ENCODE assay signal across 23 cellular contexts in genomic region chr7:16034353-16034752, GRCh38.
A peak's percentile ranks its signal among the peaks of the same experiment; 100 is the strongest.
DNase-seq lines count a peak whose midpoint lies in the region; ATAC-seq and TF ChIP-seq lines count a peak whose summit lies in the region.
"Had no signal": no experiment of that assay in that cellular context is flagged by ENCODE, and none has a peak within 500 bp of the region (broad histone marks: within the 10 kb centered on the region; RNA-seq: fewer than 3 reads in every experiment).

No MANE protein-coding gene starts in this region.

- no peaks in the 10 kb centered on the region for H3K4me1 ChIP-seq in testis
- H3K4me1 ChIP-seq: left lung, psoas muscle, spleen, suprapubic skin, vagina had no signal

- intact Hi-C loops in testis (cut with DNase I; ENCODE audit: low total_unique reads): no loop called here

- ATAC-seq in HG03457 (IDR thresholded peaks at IDR 0.05; ENCODE audit: unreplicated experiment): no peak
- ATAC-seq: activated CD8-positive, alpha-beta T cell treated with anti-CD3 and anti-CD28 coated beads, Interleukin-2, amount 10 ng/mL, durations not matched to agents 7 days and 5 days; left lung; psoas muscle had no signal

- TF ChIP-seq CTCF in testis (IDR thresholded peaks at IDR 0.05): no peak

- TF ChIP-seq POLR2A in testis (IDR thresholded peaks at IDR 0.05): no peak

- no peaks in the 10 kb centered on the region for H3K36me3 ChIP-seq in testis (ENCODE audit: low read depth, missing control alignments)
- H3K36me3 ChIP-seq: left lung, spleen, suprapubic skin, vagina had no signal

- no peaks in the 10 kb centered on the region for H3K9me3 ChIP-seq in testis
- H3K9me3 ChIP-seq: left lung, psoas muscle, spleen, suprapubic skin, vagina had no signal

- DNase-seq in EL (peak; percentile 66), LHCN-M2 (ENCODE audit: low read depth) (peak; percentile 85), dermis blood vessel endothelial cell (peak; percentile 2), iris pigment epithelial cell (ENCODE audit: low read depth) (peak; percentile 22), islet precursor cell (no peak), DMS53 treated with DMSO at 0.1 percent for 48 hours (lab: John Stamatoyannopoulos, UW; ENCODE audit: unreplicated experiment) (no peak), testis (no peak)
- DNase-seq: activated CD4-positive, CD25-positive, alpha-beta regulatory T cell; activated CD8-positive, alpha-beta T cell treated with anti-CD3 and anti-CD28 coated beads, Interleukin-2, amount 10 ng/mL, durations not matched to agents 7 days and 5 days; activated naive CD4-positive, alpha-beta T cell treated with anti-CD3 and anti-CD28 coated beads, Interleukin-2, amount 50 U/mL, for 16 hours; activated T-cell treated with anti-CD3 and anti-CD28 coated beads, Interleukin-2, amount 50 U/mL, for 48 hours; CD8-positive, alpha-beta memory T cell; DND-41; left lung; MV-4-11; NCI-H1694 treated with DMSO at 0.1 percent for 48 hours; NCI-H2227 treated with DMSO at 0.1 percent for 48 hours; PC-9; psoas muscle; spleen had no signal

- 85 to 92% methylated on average over 2 of the region's 2 CpGs for WGBS in testis, 2 donors

- no peaks in the 10 kb centered on the region for H3K27me3 ChIP-seq in testis
- H3K27me3 ChIP-seq: left lung, spleen, suprapubic skin, vagina had no signal

- no peak overlapping the region for H3K4me3 ChIP-seq in testis
- H3K4me3 ChIP-seq: left lung, PC-9, psoas muscle, spleen, suprapubic skin, vagina had no signal

- H3K27ac ChIP-seq in testis: no peak overlapping the region
- H3K27ac ChIP-seq: left lung, PC-9, psoas muscle, spleen, suprapubic skin, vagina had no signal

Comparison
In these comparisons a context has a peak if more than half of its experiments do, and no peak if none do; other contexts are left out.
1. DNase-seq: peak in EL (single experiment), LHCN-M2 (single experiment), dermis blood vessel endothelial cell (single experiment) and iris pigment epithelial cell (single experiment); none in islet precursor cell (single experiment), DMS53 treated with DMSO at 0.1 percent for 48 hours (single experiment) and testis (single experiment).